ENCODE assay signal across 1 cellular context in the genomic region with DNA sequence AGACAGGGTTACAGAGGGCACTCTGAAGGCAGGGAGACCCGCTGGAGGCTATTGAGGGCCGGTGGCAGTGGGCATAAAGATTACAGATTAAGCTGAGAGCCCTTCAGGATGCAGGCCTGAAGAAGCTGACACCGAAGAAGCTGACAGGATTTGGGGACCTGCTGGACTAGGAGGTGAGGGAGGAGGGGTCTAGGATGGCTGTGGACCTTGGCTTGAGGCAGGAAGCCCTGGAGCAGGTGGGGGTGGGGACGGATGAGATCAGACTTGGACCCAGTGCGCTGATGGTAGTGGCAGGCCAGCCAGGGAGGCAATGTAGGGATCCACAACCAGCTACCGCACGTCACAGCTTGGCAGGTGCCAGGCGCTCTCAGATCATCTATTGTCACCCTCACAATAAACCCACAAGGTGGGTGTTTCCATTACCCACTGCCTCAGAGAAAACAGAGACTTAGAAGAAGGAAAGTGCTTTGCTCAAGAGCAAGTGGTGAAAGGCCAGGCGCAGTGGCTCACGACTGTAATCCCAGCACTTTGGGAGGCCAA.
TF ChIP-seq lines count a peak whose summit lies in the region.

No MANE protein-coding gene starts in this region.

TF ChIP-seq in GM12878, 131 proteins besides CTCF, POLR2A, EP300 and RAD21:
- TF ChIP-seq CREB1 (IDR thresholded peaks at IDR 0.05; ENCODE audit: low read depth) (0 out of 2 replicates have a peak, but pooled peaks have one; percentile 11), ZZZ3 (IDR thresholded peaks at IDR 0.05; ENCODE audit: control insufficient read depth, insufficient read length, low read depth) (no peak)
